In the genomic region with DNA sequence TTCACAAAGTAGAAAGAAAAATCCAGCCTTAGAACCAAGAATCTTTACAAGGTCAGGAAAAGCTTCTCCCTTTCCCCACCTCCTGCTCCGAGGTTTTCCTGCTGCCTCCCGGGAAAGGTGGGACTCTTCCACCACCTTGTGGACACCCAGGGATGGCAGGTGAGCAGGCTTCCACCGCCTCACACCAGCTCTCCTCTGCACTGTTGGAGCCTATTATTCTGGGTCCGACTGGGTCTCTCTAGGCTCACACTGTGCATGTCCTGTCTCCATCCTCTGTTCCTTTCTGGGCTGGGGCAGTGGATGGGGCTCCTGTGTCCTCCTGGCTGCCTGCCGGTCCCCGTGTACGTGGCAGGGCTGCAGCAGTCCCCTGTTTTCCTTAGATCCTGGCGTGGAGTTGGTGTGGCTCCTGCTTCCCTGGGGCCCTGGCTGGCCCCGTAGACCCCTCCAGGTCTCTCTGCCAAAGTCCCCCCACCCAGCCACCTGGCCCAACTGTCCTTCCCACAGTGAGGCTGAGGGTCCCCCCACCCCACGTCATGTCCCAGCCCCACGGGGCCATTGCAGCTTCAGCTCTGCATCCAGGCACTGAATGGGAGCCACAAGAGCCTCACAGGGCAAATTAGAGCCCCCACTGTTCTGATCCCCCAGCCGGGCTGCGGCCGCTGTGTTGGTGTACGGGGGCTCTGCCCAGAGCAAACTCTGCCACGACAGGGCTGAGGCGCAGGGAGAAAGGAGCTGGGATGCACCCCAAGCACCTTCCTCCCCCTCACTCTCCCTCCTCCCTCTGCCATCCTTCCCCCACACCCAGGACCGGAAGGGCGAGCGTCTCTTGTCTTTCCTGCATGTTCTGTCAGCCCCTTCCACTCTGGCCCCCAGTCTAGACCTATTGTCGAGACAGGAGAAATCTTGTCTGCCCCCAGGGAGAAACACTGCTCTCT, we compare ENCODE assay signal across 8 cellular contexts. TPM values are rescaled to one million over a fixed set of nuclear protein-coding genes. Genes with fewer than 3 reads are reported as not detected.
DNase-seq lines count a peak whose midpoint lies in the region; ATAC-seq and TF ChIP-seq lines count a peak whose summit lies in the region.

No MANE protein-coding gene starts in this region.

- WGBS in endodermal cell (ENCODE audit: insufficient coverage in 1 of 2, insufficient read length in 1 of 2), 2 experiments, result 25 to 46% methylated on average over 10 to 21 of the region's 21 CpGs
- WGBS in mesenchymal stem cell, result 46% methylated on average over 21 of the region's 21 CpGs

- H3K4me3 Mint-ChIP-seq in endodermal cell, result no peak overlapping the region

- peak overlapping the region in 1 of 2 experiments; percentile 53 for H3K14ac ChIP-seq in mesenchymal stem cell (ENCODE audit: low read length in 2 of 2)

- H3K9me3 Mint-ChIP-seq in endodermal cell, result peaks cover 6% of the 10 kb centered on the region

- POLR2A ChIA-PET in AG04450 (lab: Yijun Ruan, JAX), result interaction anchor here (0.6 to 1.5 kb wide), 3 partner anchors 167 to 299 kb away, joined by 6 to 7 read pairs (median 6); a partner anchor contains a TSS

- peak overlapping the region; percentile 57 to 96 for H2BK12ac ChIP-seq in mesenchymal stem cell (ENCODE audit: low read length in 2 of 2)

- no peaks in the 10 kb centered on the region for H3K79me1 ChIP-seq in mesenchymal stem cell (replicated peaks; ENCODE audit: low read length, poor library complexity, severe bottlenecking)

- H3K4me1 Mint-ChIP-seq in endodermal cell, result peaks cover 22% of the 10 kb centered on the region

- H3K4me1 ChIP-seq in endodermal cell (ENCODE audit: control insufficient read depth, insufficient read depth, low read length), result no peaks in the 10 kb centered on the region
- H3K4me1 ChIP-seq in mesenchymal stem cell (ENCODE audit: control insufficient read depth, insufficient read depth, low read depth, low read length), result peaks cover 16% of the 10 kb centered on the region

- ATAC-seq in stimulated activated naive CD8-positive, alpha-beta T cell treated with anti-CD3 and anti-CD28 coated beads, Interleukin-15, Interleukin-2, amounts not matched to agents 100 U/mL and 50 U/mL, for 24 hours, result peak; percentile 61
- no peak for ATAC-seq in GM18909 (IDR thresholded peaks at IDR 0.05; ENCODE audit: poor library complexity, unreplicated experiment)

- no peak overlapping the region for H3K27ac Mint-ChIP-seq in endodermal cell

- H3K9me3 ChIP-seq in AG04450 (ENCODE audit: control insufficient read depth, insufficient read depth, low read length) (no peaks in the 10 kb centered on the region), endodermal cell (ENCODE audit: control insufficient read depth, low read length) (peaks cover 7% of the 10 kb centered on the region), mesenchymal stem cell (ENCODE audit: control insufficient read depth, low read length) (no peaks in the 10 kb centered on the region)

- H3K36me3 ChIP-seq in endodermal cell (ENCODE audit: control insufficient read depth, insufficient read depth, low read length) (no peaks in the 10 kb centered on the region), mesenchymal stem cell (ENCODE audit: control insufficient read depth in 1 of 2, insufficient read depth in 2 of 2, low read depth in 1 of 2, low read length in 2 of 2) (no peaks in the 10 kb centered on the region)

- H3K4me3 ChIP-seq in AG04450 (ENCODE audit: low read depth, low read length) (no peak overlapping the region), endodermal cell (ENCODE audit: low read length) (no peak overlapping the region), mesenchymal stem cell (ENCODE audit: insufficient read depth in 1 of 2, low read depth in 1 of 2, low read length in 2 of 2) (no peak overlapping the region)

- H2BK15ac ChIP-seq in mesenchymal stem cell (ENCODE audit: low read depth, poor library complexity, severe bottlenecking), result peak overlapping the region; percentile 62

- peaks cover 40% of the 10 kb centered on the region for H3K27me3 Mint-ChIP-seq in endodermal cell (ENCODE audit: insufficient read depth)

- peak overlapping the region; percentile 71 for H4K8ac ChIP-seq in mesenchymal stem cell (ENCODE audit: low read length)

- peak overlapping the region; percentile 28 to 93 for H3K4ac ChIP-seq in mesenchymal stem cell (ENCODE audit: low read depth in 1 of 2, low read length in 2 of 2)

- peak overlapping the region; percentile 39 for H2AFZ ChIP-seq in mesenchymal stem cell (ENCODE audit: low read depth, low read length)

- H2AK5ac ChIP-seq in mesenchymal stem cell (ENCODE audit: low read length, severe bottlenecking), result no peak overlapping the region

- H3K23ac ChIP-seq in mesenchymal stem cell (ENCODE audit: low read length in 2 of 2), result peak overlapping the region in 1 of 2 experiments; percentile 48

- peak overlapping the region; percentile 66 for H4K91ac ChIP-seq in mesenchymal stem cell (ENCODE audit: low read length)

- DNase-seq in AG04450 (ENCODE audit: low read depth, low spot score) (peak; percentile 52), GM19240 (ENCODE audit: insufficient read length, low spot score) (peak; percentile 54), NCI-H345 (lab: John Stamatoyannopoulos, UW) (peak; percentile 79), endodermal cell (peak; percentile 94), mesenchymal stem cell (peak; percentile 78)
- peak; percentile 62 for DNase-seq in activated CD4-positive, alpha-beta T cell treated with anti-CD3 and anti-CD28 coated beads, Interleukin-2, amount 50 U/mL, for 48 hours
- peak; percentile 54 for DNase-seq in stimulated activated naive CD8-positive, alpha-beta T cell treated with anti-CD3 and anti-CD28 coated beads, Interleukin-15, Interleukin-2, amounts not matched to agents 100 U/mL and 50 U/mL, for 24 hours

- no peak overlapping the region for H2BK5ac ChIP-seq in mesenchymal stem cell (ENCODE audit: low read depth, low read length, poor library complexity, severe bottlenecking)

- no peak overlapping the region for H3K9ac ChIP-seq in endodermal cell (ENCODE audit: extremely low read depth, low read length, poor library complexity, severe bottlenecking)
- H3K9ac ChIP-seq in mesenchymal stem cell (ENCODE audit: low read length), result peak overlapping the region; percentile 43

- H3K4me2 ChIP-seq in mesenchymal stem cell (ENCODE audit: low read length, poor library complexity, severe bottlenecking), result no peak overlapping the region

- H3K27me3 ChIP-seq in AG04450 (ENCODE audit: control insufficient read depth, insufficient read depth, low read length) (no peaks in the 10 kb centered on the region), endodermal cell (ENCODE audit: control insufficient read depth, insufficient read depth, low read length, poor library complexity, severe bottlenecking) (peaks cover 27% of the 10 kb centered on the region), mesenchymal stem cell (ENCODE audit: control insufficient read depth in 1 of 2, insufficient read depth in 1 of 2, low read length in 2 of 2) (peaks cover 8 to 11% of the 10 kb centered on the region in 2 experiments)

- CTCF ChIA-PET in AG04450 (lab: Charles Lee), result interaction anchor here (0.6 to 4.5 kb wide), 25 partner anchors 9 to 425 kb away, joined by 3 to 83 read pairs (median 4); no protein-coding TSS in a partner anchor

- H3K27ac ChIP-seq in AG04450 (ENCODE audit: low read depth, low read length) (no peak overlapping the region), endodermal cell (ENCODE audit: low read depth, low read length) (no peak overlapping the region), mesenchymal stem cell (ENCODE audit: low read length, poor library complexity, severe bottlenecking) (no peak overlapping the region)

- TF ChIP-seq CTCF in AG04450 (IDR thresholded peaks at IDR 0.05; ENCODE audit: low read depth, low read length), result peak; percentile 96
- TF ChIP-seq CTCF in endodermal cell (conservative IDR thresholded peaks at IDR 0.05), result peak; percentile 98

- H3K18ac ChIP-seq in mesenchymal stem cell (ENCODE audit: low read depth in 1 of 2, low read length in 2 of 2), result peak overlapping the region; percentile 23 to 95

- H3K36me3 Mint-ChIP-seq in endodermal cell (ENCODE audit: low read depth), result no peaks in the 10 kb centered on the region

- H2BK120ac ChIP-seq in mesenchymal stem cell (ENCODE audit: low read depth, low read length), result no peak overlapping the region

RNA-seq across cellular contexts. Expression of a gene that starts 3.3 kb away (rescaled TPM):
- polyA plus RNA-seq in AG04450 (2011; rRNA removed), result 1.5 and 2.4 TPM in 2 replicates
- 1.7 and 2.0 TPM in 2 replicates for polyA minus RNA-seq in AG04450 (2011; rRNA and poly(A)+ RNA removed)
- under 1 TPM in 1 of 2 donors, not detected in 1; 0.42 TPM for total RNA-seq in endodermal cell
- polyA plus RNA-seq in endodermal cell (2013, experiment 1 of 2), result 2.4 TPM
- 2.3 TPM for polyA plus RNA-seq in endodermal cell (2013, experiment 2 of 2)
- 1.3 TPM for polyA plus RNA-seq in mesenchymal stem cell (2013, experiment 1 of 2)
- polyA plus RNA-seq in mesenchymal stem cell (2013, experiment 2 of 2), result 1.5 TPM
